In the genomic region with DNA sequence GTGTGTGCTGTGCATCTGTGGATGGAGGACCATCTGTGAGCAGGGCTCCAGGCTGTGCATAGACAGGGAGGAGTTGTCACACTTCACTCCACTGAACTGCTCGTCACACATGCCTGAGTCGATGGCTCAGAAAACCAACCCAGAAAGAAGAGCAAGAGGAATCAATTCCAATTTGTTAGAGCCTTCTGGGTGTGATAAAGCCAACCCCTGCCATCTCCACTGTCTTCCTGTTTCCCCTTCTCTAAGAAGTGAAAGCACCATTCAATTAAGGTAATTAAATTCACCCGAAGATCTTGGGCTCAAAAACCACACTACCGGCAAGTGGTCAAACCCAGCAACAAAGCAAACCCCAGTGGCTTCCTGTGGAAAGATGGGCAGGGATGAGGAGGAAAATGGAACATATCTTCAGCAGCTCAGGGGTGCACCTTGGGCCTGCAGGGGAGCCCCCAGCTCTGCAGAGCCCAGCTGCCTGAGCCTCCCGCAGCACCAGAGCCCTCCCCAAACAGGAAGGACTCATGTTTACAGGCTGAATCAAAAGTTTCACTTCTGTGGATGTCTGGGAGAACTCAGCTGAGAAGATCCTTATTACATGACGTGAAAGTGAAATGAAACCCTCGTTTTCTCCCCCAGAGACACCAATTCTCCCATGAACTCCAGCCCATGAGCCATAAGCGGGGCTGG, we compare ENCODE assay signal across 9 cellular contexts. TPM values are rescaled to one million over a fixed set of nuclear protein-coding genes. Genes with fewer than 3 reads are reported as not detected.
DNase-seq lines count a peak whose midpoint lies in the region; ATAC-seq and TF ChIP-seq lines count a peak whose summit lies in the region.
"Had no signal": no experiment of that assay in that cellular context is flagged by ENCODE, and none has a peak within 500 bp of the region (broad histone marks: within the 10 kb centered on the region; RNA-seq: fewer than 3 reads in every experiment).

No MANE protein-coding gene starts in this region.

- intact Hi-C loops in activated CD4-positive, alpha-beta memory T cell treated with anti-CD3 and anti-CD28 coated beads for 36 hours (cut with micrococcal nuclease), result loop anchor here (1.0 kb wide), 1 partner anchor 119 kb away; no protein-coding TSS in a partner anchor
- intact Hi-C loops in gastrocnemius medialis (cut with DNase I; ENCODE audit: low total_unique reads), result no loop called here

- H3K4me1 ChIP-seq in gastrocnemius medialis, result peaks cover 39 to 57% of the 10 kb centered on the region in 2 donors

- in situ Hi-C loops in gastrocnemius medialis (cut with MboI; ENCODE audit: low sequenced_read_pairs in 4 of 4), result no loop called here

- peak; percentile 67 for ATAC-seq in GM18907 (IDR thresholded peaks at IDR 0.05; ENCODE audit: unreplicated experiment)
- ATAC-seq in HG03108 (IDR thresholded peaks at IDR 0.05; ENCODE audit: unreplicated experiment), result peak; percentile 47
- ATAC-seq in gastrocnemius medialis, result peak in 1 of 2 donors; percentile 6
- ATAC-seq: Panc1 had no signal

- peaks cover 21% of the 10 kb centered on the region for H3K4me1 Mint-ChIP-seq in activated CD4-positive, alpha-beta memory T cell treated with anti-CD3 and anti-CD28 coated beads for 36 hours (ENCODE audit: low read depth)

- H3K27ac ChIP-seq in gastrocnemius medialis, result peak overlapping the region; percentile 95 to 100 (median 96)

- H3K27me3 ChIP-seq in gastrocnemius medialis, result no peaks in the 10 kb centered on the region

- H3K36me3 ChIP-seq in gastrocnemius medialis, result peaks cover 0 to 11% of the 10 kb centered on the region in 2 donors

- H3K4me3 ChIP-seq in gastrocnemius medialis, result no peak overlapping the region

- H3K9me3 ChIP-seq in gastrocnemius medialis, result no peaks in the 10 kb centered on the region

- DNase-seq in activated CD4-positive, alpha-beta memory T cell treated with anti-CD3 and anti-CD28 coated beads for 36 hours, result peak; percentile 47
- DNase-seq in gastrocnemius medialis (no peak), GM19240 (ENCODE audit: insufficient read length, low spot score) (no peak), NCI-H774 (lab: John Stamatoyannopoulos, UW) (no peak), NCI-H1048 (lab: John Stamatoyannopoulos, UW) (no peak)
- DNase-seq in activated CD4-positive, alpha-beta T cell treated with anti-CD3 and anti-CD28 coated beads, Interleukin-2, amount 50 U/mL, for 4 hours, result no peak

- peak in 1 of 2 donors; percentile 7 for TF ChIP-seq POLR2A in gastrocnemius medialis (IDR thresholded peaks at IDR 0.05)

- CTCF ChIA-PET in activated CD4-positive, alpha-beta memory T cell treated with anti-CD3 and anti-CD28 coated beads for 36 hours (lab: Charles Lee), result no interaction called here

- TF ChIP-seq CTCF in gastrocnemius medialis (IDR thresholded peaks at IDR 0.05 in 4 of 5, conservative IDR thresholded peaks at IDR 0.05 in 1 of 5), result no peak

- POLR2A ChIA-PET in activated CD4-positive, alpha-beta memory T cell treated with anti-CD3 and anti-CD28 coated beads for 36 hours (lab: Charles Lee), result interaction anchor here (0.6 kb wide), 1 partner anchor 688 kb away, joined by 3 read pairs; no protein-coding TSS in a partner anchor

- peak overlapping the region; percentile 1 for H3K27ac Mint-ChIP-seq in activated CD4-positive, alpha-beta memory T cell treated with anti-CD3 and anti-CD28 coated beads for 36 hours

- no peaks in the 10 kb centered on the region for H3K36me3 Mint-ChIP-seq in activated CD4-positive, alpha-beta memory T cell treated with anti-CD3 and anti-CD28 coated beads for 36 hours

- H3K27me3 Mint-ChIP-seq in activated CD4-positive, alpha-beta memory T cell treated with anti-CD3 and anti-CD28 coated beads for 36 hours, result peaks cover 2% of the 10 kb centered on the region

- H3K4me3 Mint-ChIP-seq in activated CD4-positive, alpha-beta memory T cell treated with anti-CD3 and anti-CD28 coated beads for 36 hours, result no peak overlapping the region

- peaks cover 3% of the 10 kb centered on the region for H3K9me3 Mint-ChIP-seq in activated CD4-positive, alpha-beta memory T cell treated with anti-CD3 and anti-CD28 coated beads for 36 hours

RNA-seq across cellular contexts. Expression of a gene that starts 10.9 kb away (rescaled TPM):
- total RNA-seq in activated CD4-positive, alpha-beta memory T cell treated with anti-CD3 and anti-CD28 coated beads for 36 hours, result not detected
- total RNA-seq in gastrocnemius medialis, result 100 to 1,000 TPM in 1 of 4 donors, 10 to 100 TPM in 3; 26.5 to 208 (median 69.6) TPM

Comparison
In these comparisons a context has a peak if more than half of its experiments do, and no peak if none do; other contexts are left out.
1. RNA of a gene that starts 10.9 kb away (total RNA-seq): 26.5 to 208 TPM in gastrocnemius medialis; not detected in activated CD4-positive, alpha-beta memory T cell treated with anti-CD3 and anti-CD28 coated beads for 36 hours; every median in the first group is over 10 times any median in the second.